In the genomic region with DNA sequence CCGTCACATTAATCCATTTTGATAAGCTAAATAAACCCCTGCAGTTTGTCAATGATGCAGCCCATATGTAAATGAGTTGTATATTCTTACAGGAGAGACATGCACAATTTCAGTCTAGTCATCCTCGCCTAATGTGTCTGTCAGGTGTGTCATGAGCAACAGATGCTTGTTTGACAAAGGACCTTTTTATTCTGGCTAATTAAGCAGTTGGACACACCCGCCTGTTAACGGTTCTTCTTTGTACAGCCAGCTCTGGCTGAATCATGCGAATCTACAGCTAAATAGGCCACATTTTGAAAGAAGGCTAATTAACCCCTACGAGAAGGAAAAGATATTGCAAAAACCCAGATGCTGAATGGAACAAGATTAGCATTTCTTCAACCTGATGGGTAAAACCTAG, we compare ENCODE assay signal across 10 cellular contexts.
DNase-seq lines count a peak whose midpoint lies in the region; ATAC-seq and TF ChIP-seq lines count a peak whose summit lies in the region.
"Had no signal": no experiment of that assay in that cellular context is flagged by ENCODE, and none has a peak within 500 bp of the region (broad histone marks: within the 10 kb centered on the region; RNA-seq: fewer than 3 reads in every experiment).

No MANE protein-coding gene starts in this region.

- no peak overlapping the region for H3K9ac ChIP-seq in endocrine pancreas (ENCODE audit: control insufficient read depth, insufficient read depth, low read length)

- DNase-seq in AG10803 (ENCODE audit: low read depth) = peak; percentile 5
- peak; percentile 24 for DNase-seq in LoVo (ENCODE audit: low spot score)
- peak; percentile 56 to 84 for DNase-seq in NCI-H446 (lab: John Stamatoyannopoulos, UW)
- DNase-seq in iPS-NIHi7 (ENCODE audit: extremely low spot score) = no peak
- DNase-seq in NCI-H82 (lab: John Stamatoyannopoulos, UW) = no peak
- DNase-seq: activated CD4-positive, alpha-beta T cell treated with anti-CD3 and anti-CD28 coated beads for 36 hours; NCI-H226 had no signal

- H3K4me1 ChIP-seq in endocrine pancreas (ENCODE audit: control insufficient read depth, insufficient read depth, low read length) = peaks cover 28% of the 10 kb centered on the region

- H3K36me3 ChIP-seq in endocrine pancreas (ENCODE audit: control insufficient read depth, insufficient read depth, low read length) = no peaks in the 10 kb centered on the region

- no peak for ATAC-seq in GM21526 (IDR thresholded peaks at IDR 0.05; ENCODE audit: low FRiP score, unreplicated experiment)
- ATAC-seq in GM19463 (IDR thresholded peaks at IDR 0.05; ENCODE audit: unreplicated experiment) = no peak
- ATAC-seq: activated CD4-positive, alpha-beta T cell treated with anti-CD3 and anti-CD28 coated beads for 36 hours had no signal

- H3K4me3 ChIP-seq in AG10803 (ENCODE audit: low read length) (no peak overlapping the region), endocrine pancreas (ENCODE audit: control insufficient read depth, insufficient read depth, low read length) (peak overlapping the region; percentile 46)

- no peak for TF ChIP-seq CTCF in AG10803 (conservative IDR thresholded peaks at IDR 0.05; ENCODE audit: low read length)

- no peaks in the 10 kb centered on the region for H3K27me3 ChIP-seq in endocrine pancreas (ENCODE audit: control insufficient read depth, insufficient read depth, low read length)

- H3K9me3 ChIP-seq in endocrine pancreas (ENCODE audit: control insufficient read depth, low read length) = no peaks in the 10 kb centered on the region

Comparison
In these comparisons a context has a peak if more than half of its experiments do, and no peak if none do; other contexts are left out.
1. DNase-seq: peak in AG10803 (single experiment), LoVo (single experiment) and NCI-H446 (2 of 2); none in iPS-NIHi7 (single experiment) and NCI-H82 (single experiment).